Comparison of ENCODE assay signal across 8 cellular contexts in the genomic region with DNA sequence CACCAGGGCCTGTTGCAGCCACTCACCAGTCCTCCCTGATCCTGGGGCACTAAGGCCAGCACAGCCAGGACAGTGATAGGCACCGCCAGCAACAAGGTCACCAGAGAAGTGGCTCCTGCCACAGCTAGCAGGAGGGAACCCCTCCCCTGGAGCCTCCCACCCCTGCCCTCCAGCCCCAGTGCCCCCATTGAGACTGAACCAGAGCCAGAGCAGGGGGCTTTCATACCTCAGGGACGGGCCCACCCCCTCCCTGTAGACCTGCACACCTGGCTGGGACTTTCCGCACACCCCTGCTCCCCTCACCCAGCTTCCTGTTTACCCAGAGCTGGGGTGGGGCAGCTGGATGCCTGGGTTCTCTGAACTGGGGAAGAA. TPM values are rescaled to one million over a fixed set of nuclear protein-coding genes. Genes with fewer than 3 reads are reported as not detected.
DNase-seq lines count a peak whose midpoint lies in the region; ATAC-seq and TF ChIP-seq lines count a peak whose summit lies in the region.

A gene with protein sequence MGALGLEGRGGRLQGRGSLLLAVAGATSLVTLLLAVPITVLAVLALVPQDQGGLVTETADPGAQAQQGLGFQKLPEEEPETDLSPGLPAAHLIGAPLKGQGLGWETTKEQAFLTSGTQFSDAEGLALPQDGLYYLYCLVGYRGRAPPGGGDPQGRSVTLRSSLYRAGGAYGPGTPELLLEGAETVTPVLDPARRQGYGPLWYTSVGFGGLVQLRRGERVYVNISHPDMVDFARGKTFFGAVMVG (minus strand): TSS at position 195 of the 372 bp plus-strand sequence. CDS start 7 bp downstream, at position 188.

- H3K27ac ChIP-seq in prostate gland = peak within 1 kb of the TSS; percentile 65 to 85

- TF ChIP-seq CTCF in prostate gland (IDR thresholded peaks at IDR 0.05) = no peak

- peak within 1 kb of the TSS; percentile 58 for H3K4me3 ChIP-seq in HAP-1
- H3K4me3 ChIP-seq in prostate gland = peak within 1 kb of the TSS; percentile 62 to 68

- intact Hi-C loops in prostate gland (cut with DNase I) = no loop called here

- H3K4me1 ChIP-seq in HAP-1 = peaks cover 9% of the 10 kb centered on the region
- H3K4me1 ChIP-seq in prostate gland (replicated peaks) = no peaks in the 10 kb centered on the region

- H3K36me3 ChIP-seq in HAP-1 (replicated peaks) (0 out of 2 replicates have a peak, but pooled peaks cover 2% of the 10 kb centered on the region), prostate gland (no peaks in the 10 kb centered on the region)

- in situ Hi-C loops in HAP-1 (cut with MboI; ENCODE audit: low sequenced_read_pairs) = no loop called here

- peak; percentile 9 for ATAC-seq in esophagus mucosa
- ATAC-seq in left lobe of liver = no peak

- TF ChIP-seq POLR2A in prostate gland (IDR thresholded peaks at IDR 0.05) (no peak), erythroblast (IDR thresholded peaks at IDR 0.05; ENCODE audit: low read length) (no peak)

- H3K9me3 ChIP-seq in HAP-1 = no peaks in the 10 kb centered on the region
- no peaks in the 10 kb centered on the region for H3K9me3 ChIP-seq in prostate gland

- 74% methylated on average over 3 of the region's 3 CpGs for WGBS in prostate gland

- no peaks in the 10 kb centered on the region for H3K27me3 ChIP-seq in HAP-1 (ENCODE audit: low read depth)
- H3K27me3 ChIP-seq in prostate gland (replicated peaks; ENCODE audit: insufficient read depth) = no peaks in the 10 kb centered on the region

- DNase-seq in HAP-1 (ENCODE audit: low spot score in 2 of 2) (no peak), prostate gland (ENCODE audit: low spot score) (no peak), erythroblast (lab: John Stamatoyannopoulos, UW) (no peak), left lobe of liver (ENCODE audit: low spot score) (no peak), islet precursor cell (no peak), HuH-7.5 (ENCODE audit: low spot score) (no peak)
- DNase-seq in activated CD4-positive, alpha-beta T cell treated with anti-CD3 and anti-CD28 coated beads, Interleukin-2, amount 50 U/mL, for 1 hour = peak; percentile 65

RNA-seq across cellular contexts. Expression of the gene that starts here (rescaled TPM):
- 1.1 TPM for total RNA-seq in esophagus mucosa
- under 1 TPM in 1 of 2 donors, not detected in 1; 0.97 TPM for total RNA-seq in prostate gland
- 1.7 TPM for total RNA-seq in left lobe of liver
